Comparison of ENCODE assay signal across 8 cellular contexts in the genomic region with DNA sequence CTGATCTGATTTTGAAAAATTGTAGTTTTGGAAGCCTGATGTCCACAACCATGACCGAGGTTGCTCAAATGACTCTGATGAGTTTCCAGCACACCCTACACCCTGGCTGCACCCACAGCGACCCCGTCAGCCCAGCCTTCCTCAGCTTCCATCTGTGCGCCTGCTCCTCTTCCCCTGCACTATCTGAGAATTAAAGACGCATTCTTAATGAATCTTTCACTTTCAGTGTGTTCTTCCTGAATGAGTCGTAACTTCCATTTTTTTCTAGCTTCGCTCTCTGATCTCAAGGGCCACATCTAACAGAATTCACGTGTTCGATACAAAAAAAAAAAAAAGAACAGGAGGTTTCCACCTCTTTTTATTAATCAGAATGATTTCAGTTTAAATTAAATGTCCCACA. TPM values are rescaled to one million over a fixed set of nuclear protein-coding genes. Genes with fewer than 3 reads are reported as not detected.
DNase-seq lines count a peak whose midpoint lies in the region; ATAC-seq and TF ChIP-seq lines count a peak whose summit lies in the region.

No MANE protein-coding gene starts in this region.

- peaks cover 18% of the 10 kb centered on the region for H3K4me1 Mint-ChIP-seq in memory B cell

- TF ChIP-seq CTCF in GM12864 (IDR thresholded peaks at IDR 0.05; ENCODE audit: low read depth, low read length, missing control alignments), result peak; percentile 33
- peak; percentile 59 for TF ChIP-seq CTCF in NB4 (IDR thresholded peaks at IDR 0.05; ENCODE audit: low read depth, low read length)
- TF ChIP-seq CTCF in ascending aorta (IDR thresholded peaks at IDR 0.05), result no peak
- no peak for TF ChIP-seq CTCF in thyroid gland (IDR thresholded peaks at IDR 0.05)

- ATAC-seq in GM21786 (IDR thresholded peaks at IDR 0.05; ENCODE audit: unreplicated experiment) (peak; percentile 65), memory B cell (ENCODE audit: low read depth) (peak; percentile 83)

- H3K27me3 ChIP-seq in ascending aorta, result no peaks in the 10 kb centered on the region
- H3K27me3 ChIP-seq in thyroid gland, result no peaks in the 10 kb centered on the region

- WGBS in thyroid gland, 2 donors, result 58 to 77% methylated on average over 9 of the region's 9 CpGs

- H3K9me3 Mint-ChIP-seq in memory B cell, result no peaks in the 10 kb centered on the region

- H3K4me3 Mint-ChIP-seq in memory B cell, result peak overlapping the region; percentile 80

- no peak for TF ChIP-seq POLR2A in NB4 (IDR thresholded peaks at IDR 0.05; ENCODE audit: extremely low read depth, insufficient read length)
- TF ChIP-seq POLR2A in thyroid gland (IDR thresholded peaks at IDR 0.05), result no peak

- H3K36me3 ChIP-seq in ascending aorta (no peaks in the 10 kb centered on the region), thyroid gland (no peaks in the 10 kb centered on the region)

- H3K27ac ChIP-seq in ascending aorta (no peak overlapping the region), thyroid gland (peak overlapping the region in 2 of 3 donors; percentile 0 to 32)

- H3K9me3 ChIP-seq in ascending aorta (no peaks in the 10 kb centered on the region), thyroid gland (no peaks in the 10 kb centered on the region)

- H3K4me1 ChIP-seq in ascending aorta (peaks cover 0 to 2% of the 10 kb centered on the region in 2 donors), thyroid gland (peaks cover 3 to 9% of the 10 kb centered on the region in 2 donors)

- intact Hi-C loops in ascending aorta (cut with DNase I) (loop anchor here (5.0 kb wide), 1 partner anchor 156 kb away; no protein-coding TSS in a partner anchor), thyroid gland (cut with DNase I) (no loop called here)

- H3K27me3 Mint-ChIP-seq in memory B cell, result no peaks in the 10 kb centered on the region

- no peaks in the 10 kb centered on the region for H3K36me3 Mint-ChIP-seq in memory B cell

- peak overlapping the region; percentile 87 for H3K27ac Mint-ChIP-seq in memory B cell

- no peak for DNase-seq in GM12864 (ENCODE audit: low read depth)
- peak; percentile 85 for DNase-seq in NB4 (ENCODE audit: low read depth)
- DNase-seq in ascending aorta (ENCODE audit: low spot score in 2 of 2), result no peak
- no peak for DNase-seq in memory B cell (ENCODE audit: low spot score in 2 of 2)
- no peak for DNase-seq in thyroid gland
- no peak for DNase-seq in HuH-7.5 (ENCODE audit: low spot score)
- no peak for DNase-seq in GDM1 (lab: John Stamatoyannopoulos, UW)

- H3K4me3 ChIP-seq in GM12864 (ENCODE audit: low read depth, low read length), result peak overlapping the region; percentile 43; the same call in 1 of the 2 replicates
- H3K4me3 ChIP-seq in NB4 (ENCODE audit: low read depth, low read length), result peak overlapping the region; percentile 49
- H3K4me3 ChIP-seq in ascending aorta, result peak overlapping the region; percentile 28 to 53
- no peak overlapping the region for H3K4me3 ChIP-seq in thyroid gland (replicated peaks in 1 of 3)

RNA-seq across cellular contexts. Expression of a gene that starts 21.3 kb away (rescaled TPM):
- total RNA-seq in ascending aorta (48.9 TPM), thyroid gland (10 to 100 TPM; 48.0 to 91.3 (median 57.1) TPM)

Comparison
In these comparisons a context has a peak if more than half of its experiments do, and no peak if none do; other contexts are left out.
1. H3K4me3 ChIP-seq: peak in GM12864 (single experiment), NB4 (single experiment) and ascending aorta (2 of 2); none in thyroid gland (0 of 3).
2. CTCF ChIP-seq: peak in GM12864 (single experiment) and NB4 (single experiment); none in ascending aorta (0 of 3) and thyroid gland (0 of 6).
3. H3K27ac ChIP-seq: peak in thyroid gland (2 of 3); none in ascending aorta (0 of 2).